12 cellular contexts compared by ENCODE assay signal in genomic region chr21:43809346-43809799, GRCh38.
"Had no signal": no experiment of that assay in that cellular context is flagged by ENCODE, and none has a peak within 500 bp of the region (broad histone marks: within the 10 kb centered on the region; RNA-seq: fewer than 3 reads in every experiment).

No MANE protein-coding gene starts in this region.

- DNase-seq: activated CD4-positive, alpha-beta T cell treated with anti-CD3 and anti-CD28 coated beads, Interleukin-2, amount 10 ng/mL, durations not matched to agents 7 days and 5 days; activated CD4-positive, CD25-positive, alpha-beta regulatory T cell; activated naive CD4-positive, alpha-beta T cell treated with anti-CD3 and anti-CD28 coated beads, Interleukin-2, amount 10 ng/mL, durations not matched to agents 7 days and 5 days; activated T-cell treated with anti-CD3 and anti-CD28 coated beads, Interleukin-2, amount 50 U/mL, for 1 hour; endodermal cell; psoas muscle; sigmoid colon; stimulated activated CD4-positive, alpha-beta T cell treated with anti-CD3 and anti-CD28 coated beads, Interleukin-12 subunit alpha, Interleukin-12 subunit beta, amount 100 ng/mL, for 4 hours; T-helper 2 cell had no signal

- H3K27ac ChIP-seq: psoas muscle, sigmoid colon had no signal

- H3K4me3 ChIP-seq: dorsolateral prefrontal cortex, psoas muscle, sigmoid colon had no signal

- H3K36me3 Mint-ChIP-seq: activated naive CD4-positive, alpha-beta T cell treated with anti-CD3 and anti-CD28 coated beads, Interleukin-2, amount 10 ng/mL, durations not matched to agents 7 days and 5 days had no signal

- H3K27me3 Mint-ChIP-seq: activated CD4-positive, alpha-beta T cell treated with anti-CD3 and anti-CD28 coated beads, Interleukin-2, amount 10 ng/mL, durations not matched to agents 7 days and 5 days; activated naive CD4-positive, alpha-beta T cell treated with anti-CD3 and anti-CD28 coated beads, Interleukin-2, amount 10 ng/mL, durations not matched to agents 7 days and 5 days had no signal

- H3K9me3 ChIP-seq: psoas muscle, sigmoid colon had no signal

- ATAC-seq: psoas muscle; stimulated activated memory B cell treated with anti-CD40 and anti-IgM and Interleukin-4, amounts not matched to agents 10 μg/mL and 1 μg/mL and 100 μg/mL, for 72 hours had no signal

- H3K27ac Mint-ChIP-seq: activated CD4-positive, alpha-beta T cell treated with anti-CD3 and anti-CD28 coated beads, Interleukin-2, amount 10 ng/mL, durations not matched to agents 7 days and 5 days; activated naive CD4-positive, alpha-beta T cell treated with anti-CD3 and anti-CD28 coated beads, Interleukin-2, amount 10 ng/mL, durations not matched to agents 7 days and 5 days; endodermal cell; nephron; stimulated activated memory B cell treated with anti-CD40 and anti-IgM and Interleukin-4, amounts not matched to agents 10 μg/mL and 1 μg/mL and 100 μg/mL, for 72 hours had no signal

- H3K9me3 Mint-ChIP-seq: activated CD4-positive, alpha-beta T cell treated with anti-CD3 and anti-CD28 coated beads, Interleukin-2, amount 10 ng/mL, durations not matched to agents 7 days and 5 days; activated naive CD4-positive, alpha-beta T cell treated with anti-CD3 and anti-CD28 coated beads, Interleukin-2, amount 10 ng/mL, durations not matched to agents 7 days and 5 days; endodermal cell; nephron; stimulated activated memory B cell treated with anti-CD40 and anti-IgM and Interleukin-4, amounts not matched to agents 10 μg/mL and 1 μg/mL and 100 μg/mL, for 72 hours had no signal

- H3K27me3 ChIP-seq: dorsolateral prefrontal cortex had no signal

- H3K4me3 Mint-ChIP-seq: activated CD4-positive, alpha-beta T cell treated with anti-CD3 and anti-CD28 coated beads, Interleukin-2, amount 10 ng/mL, durations not matched to agents 7 days and 5 days; activated naive CD4-positive, alpha-beta T cell treated with anti-CD3 and anti-CD28 coated beads, Interleukin-2, amount 10 ng/mL, durations not matched to agents 7 days and 5 days; endodermal cell; nephron; stimulated activated memory B cell treated with anti-CD40 and anti-IgM and Interleukin-4, amounts not matched to agents 10 μg/mL and 1 μg/mL and 100 μg/mL, for 72 hours had no signal
